In the genomic region with DNA sequence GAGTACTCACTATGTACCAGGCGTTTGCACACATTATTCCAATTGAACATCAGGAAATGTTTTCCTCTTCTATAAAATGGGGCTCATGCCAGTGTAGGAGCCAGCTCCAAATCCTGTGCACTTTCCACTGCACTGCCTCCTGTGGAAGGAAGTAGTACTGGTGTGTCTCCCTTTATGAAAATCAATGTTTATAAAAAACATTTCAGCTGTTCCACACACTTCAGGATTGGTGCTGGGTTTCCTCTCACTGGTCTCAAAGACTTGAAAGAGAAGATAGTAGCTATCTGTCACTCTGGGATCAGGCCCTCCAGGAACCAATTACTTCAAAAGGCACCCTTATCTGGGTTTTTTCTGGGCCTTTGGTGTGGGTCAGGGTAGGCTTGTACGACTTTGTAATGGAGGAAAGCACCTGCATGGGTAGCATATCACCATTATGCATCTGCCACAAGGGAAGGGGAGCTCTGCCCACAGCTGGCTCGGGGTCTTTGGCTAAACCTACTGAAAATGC, we compare ENCODE assay signal across 8 cellular contexts. TPM values are rescaled to one million over a fixed set of nuclear protein-coding genes. Genes with fewer than 3 reads are reported as not detected.
DNase-seq lines count a peak whose midpoint lies in the region; ATAC-seq, FAIRE-seq and TF ChIP-seq lines count a peak whose summit lies in the region.

No MANE protein-coding gene starts in this region.

- no peak overlapping the region for H3K4me2 ChIP-seq in GM12878 (ENCODE audit: control insufficient read depth, insufficient read depth)

- H3K36me3 Mint-ChIP-seq in CD4-positive, CD25-positive, alpha-beta regulatory T cell: peaks cover 51% of the 10 kb centered on the region
- H3K36me3 Mint-ChIP-seq in IgD-negative memory B cell: peaks cover 7% of the 10 kb centered on the region
- peaks cover 40% of the 10 kb centered on the region for H3K36me3 Mint-ChIP-seq in memory B cell

- SMC1A ChIA-PET in GM12878 (lab: Charles Lee; ENCODE audit: uncharacterized antibody, unreplicated experiment): interaction anchor here (0.7 to 1.4 kb wide), 4 partner anchors 21 to 80 kb away, joined by 3 to 4 read pairs (median 4); no protein-coding TSS in a partner anchor

- H3K9ac ChIP-seq in GM12878 (ENCODE audit: control insufficient read depth, insufficient read depth, low read length): no peak overlapping the region

- RAD21 ChIA-PET in GM12878 (lab: Charles Lee; ENCODE audit: unreplicated experiment): interaction anchor here (0.6 kb wide), 1 partner anchor 279 kb away, joined by 4 read pairs; no protein-coding TSS in a partner anchor

- intact Hi-C loops in GM12878 (cut with micrococcal nuclease; ENCODE audit: unreplicated experiment): no loop called here

- WGBS in GM12878 (ENCODE audit: insufficient coverage, insufficient replicate concordance, low lambda C conversion rate, missing lambda C conversion rate): 81% methylated on average over 3 of the region's 3 CpGs

- H3K27ac Mint-ChIP-seq in CD4-positive, CD25-positive, alpha-beta regulatory T cell: peak overlapping the region; percentile 39 to 84 (median 47)
- peak overlapping the region in 2 of 3 donors; percentile 74 to 86 for H3K27ac Mint-ChIP-seq in IgD-negative memory B cell
- no peak overlapping the region for H3K27ac Mint-ChIP-seq in memory B cell

- no TSS peak for BruUV-seq in GM12878 (replicated peaks; lab: Mats Ljungman, UMichigan)

- H3K4me3 ChIP-seq in CD4-positive, CD25-positive, alpha-beta regulatory T cell (ENCODE audit: low read depth, low read length): no peak overlapping the region
- no peak overlapping the region for H3K4me3 ChIP-seq in GM12878

- FAIRE-seq in GM12878 (lab: Jason Lieb, UNC): no peak

- no peaks in the 10 kb centered on the region for H4K20me1 ChIP-seq in GM12878 (ENCODE audit: control insufficient read depth, insufficient read depth)

- in situ Hi-C loops in GM12878 (cut with MboI): no loop called here

- TF ChIP-seq CTCF in GM12878 (IDR thresholded peaks at IDR 0.05 in 2 of 3, conservative IDR thresholded peaks at IDR 0.05 in 1 of 3; ENCODE audit: control insufficient read depth in 2 of 3, extremely low read depth in 1 of 3, insufficient read depth in 1 of 3, low read depth in 3 of 3, low read length in 3 of 3): peak; percentile 5 to 48 (median 43); a peak in 2 of 6 replicates
- TF ChIP-seq CTCF in GM20000 (IDR thresholded peaks at IDR 0.05; ENCODE audit: extremely low read depth, missing control alignments): no peak

- no peak for TF ChIP-seq RAD21 in GM12878 (IDR thresholded peaks at IDR 0.05; ENCODE audit: insufficient read depth, low read depth, low read length)

- no peaks in the 10 kb centered on the region for H3K9me3 Mint-ChIP-seq in CD4-positive, CD25-positive, alpha-beta regulatory T cell
- no peaks in the 10 kb centered on the region for H3K9me3 Mint-ChIP-seq in IgD-negative memory B cell
- H3K9me3 Mint-ChIP-seq in memory B cell: no peaks in the 10 kb centered on the region

- no peaks in the 10 kb centered on the region for H3K4me1 ChIP-seq in CD4-positive, CD25-positive, alpha-beta regulatory T cell (ENCODE audit: control insufficient read depth, insufficient read depth, low read length, poor library complexity, severe bottlenecking)
- H3K4me1 ChIP-seq in GM12878 (ENCODE audit: control insufficient read depth, insufficient read depth, low read length): no peaks in the 10 kb centered on the region

- no peaks in the 10 kb centered on the region for H3K79me2 ChIP-seq in GM12878 (ENCODE audit: control insufficient read depth, insufficient read depth, low read length)

- peaks cover 94% of the 10 kb centered on the region for H3K36me3 ChIP-seq in CD4-positive, CD25-positive, alpha-beta regulatory T cell (ENCODE audit: control insufficient read depth, insufficient read depth, low read length)
- H3K36me3 ChIP-seq in GM12878 (ENCODE audit: control insufficient read depth in 2 of 2, insufficient read depth in 2 of 2, low read length in 1 of 2): peaks cover 22 to 51% of the 10 kb centered on the region in 2 experiments

- peak in 2 of 3 donors; percentile 20 to 23 for DNase-seq in CD4-positive, CD25-positive, alpha-beta regulatory T cell
- DNase-seq in GM12878 (ENCODE audit: low read depth, low spot score): no peak
- no peak for DNase-seq in memory B cell (ENCODE audit: low spot score in 2 of 2)
- DNase-seq in SIG-M5 (lab: John Stamatoyannopoulos, UW): no peak
- no peak for DNase-seq in GM20000 (ENCODE audit: low spot score)
- no peak for DNase-seq in RPMI8226
- no peak for DNase-seq in stimulated activated CD4-positive, alpha-beta T cell treated with anti-CD3 and anti-CD28 coated beads, Interleukin-4, amount 100 ng/mL, for 4 hours

- H3K27ac ChIP-seq in CD4-positive, CD25-positive, alpha-beta regulatory T cell (ENCODE audit: insufficient read depth, low read length, poor library complexity, severe bottlenecking): no peak overlapping the region
- no peak overlapping the region for H3K27ac ChIP-seq in GM12878 (ENCODE audit: control insufficient read depth, insufficient read depth)

- no peak overlapping the region for H2AFZ ChIP-seq in GM12878 (ENCODE audit: control insufficient read depth, low read depth, low read length)

- H3K27me3 ChIP-seq in CD4-positive, CD25-positive, alpha-beta regulatory T cell (ENCODE audit: control insufficient read depth, insufficient read depth, low read length): no peaks in the 10 kb centered on the region
- no peaks in the 10 kb centered on the region for H3K27me3 ChIP-seq in GM12878 (replicated peaks in 1 of 2; ENCODE audit: control insufficient read depth in 2 of 2, insufficient read depth in 2 of 2, low read length in 1 of 2)

- no peak for TF ChIP-seq EP300 in GM12878 (IDR thresholded peaks at IDR 0.05; ENCODE audit: borderline replicate concordance in 1 of 2, control insufficient read depth in 1 of 2, low read depth in 2 of 2, low read length in 2 of 2)

- POLR2A ChIA-PET in GM12878 (lab: Charles Lee): no interaction called here

- TF ChIP-seq POLR2A in GM12878 (IDR thresholded peaks at IDR 0.05; ENCODE audit: low read depth, low read length): no peak

- H3K27me3 Mint-ChIP-seq in CD4-positive, CD25-positive, alpha-beta regulatory T cell: no peaks in the 10 kb centered on the region
- no peaks in the 10 kb centered on the region for H3K27me3 Mint-ChIP-seq in IgD-negative memory B cell
- no peaks in the 10 kb centered on the region for H3K27me3 Mint-ChIP-seq in memory B cell

- H3K4me1 Mint-ChIP-seq in CD4-positive, CD25-positive, alpha-beta regulatory T cell: peaks cover 3 to 21% (median 16%) of the 10 kb centered on the region in 4 donors
- H3K4me1 Mint-ChIP-seq in IgD-negative memory B cell (peaks cover 0 to 10% (median 0%) of the 10 kb centered on the region in 3 donors), memory B cell (no peaks in the 10 kb centered on the region)

- H3K4me3 Mint-ChIP-seq in CD4-positive, CD25-positive, alpha-beta regulatory T cell: no peak overlapping the region
- H3K4me3 Mint-ChIP-seq in IgD-negative memory B cell (no peak overlapping the region), memory B cell (no peak overlapping the region)

- no peaks in the 10 kb centered on the region for H3K9me3 ChIP-seq in CD4-positive, CD25-positive, alpha-beta regulatory T cell (ENCODE audit: control insufficient read depth in 2 of 2, low read length in 2 of 2)
- H3K9me3 ChIP-seq in GM12878 (replicated peaks; ENCODE audit: control insufficient read depth, insufficient read depth, low read length): no peaks in the 10 kb centered on the region

- ATAC-seq in CD4-positive, CD25-positive, alpha-beta regulatory T cell (ENCODE audit: low read depth in 2 of 2): peak; percentile 55 to 60
- peak; percentile 79 for ATAC-seq in GM12878
- peak; percentile 60 for ATAC-seq in memory B cell (ENCODE audit: low read depth)

- CTCF ChIA-PET in GM12878 (lab: Yijun Ruan, JAX): interaction anchor here (1.0 to 1.1 kb wide), 3 partner anchors 9 to 17 kb away, joined by 3 to 5 read pairs (median 3); no protein-coding TSS in a partner anchor

TF ChIP-seq in GM12878, 131 proteins besides CTCF, POLR2A, EP300 and RAD21:
- TF ChIP-seq SUPT20H (IDR thresholded peaks at IDR 0.05; ENCODE audit: borderline replicate concordance, control insufficient read depth, low read depth, low read length) (no peak), RB1 (IDR thresholded peaks at IDR 0.05; ENCODE audit: borderline replicate concordance) (no peak)
TF ChIP-seq in GM12878: peak in this region for 0.

RNA-seq across cellular contexts. Expression of a gene that starts 32.5 kb away (rescaled TPM):
- 56.8 TPM for total RNA-seq in CD4-positive, CD25-positive, alpha-beta regulatory T cell
- polyA plus RNA-seq in CD4-positive, CD25-positive, alpha-beta regulatory T cell: 10 to 100 TPM; 36.8 to 54.7 (median 45.1) TPM
- polyA plus RNA-seq in IgD-negative memory B cell (35.7 TPM), GM12878 (2011; rRNA removed) (23.7 and 32.9 TPM in 2 replicates), GM12878 (2014; fragmentation: Illumina TruSeq; extraction: Trizol) (40.8 and 48.7 TPM in 2 replicates), GM12878 (2014; fragmentation: Nextera tagmentation; extraction: Ambion mirVana) (10 to 100 TPM; 21.3 to 26.0 TPM), GM12878 (2014; rRNA removed) (15.2 and 16.7 TPM in 2 replicates), GM12878 (2016; fragmentation: Nextera tagmentation; extraction: Ambion mirVana) (10 to 100 TPM; 57.4 to 59.9 TPM)
- 35.6 and 36.7 TPM in 2 replicates for total RNA-seq in GM12878 (2013; cell fraction: nucleolus; rRNA removed)
- total RNA-seq in GM12878 (2014; rRNA removed) (16.9 and 21.0 TPM in 2 replicates), GM12878 (2014; rRNA removed; fragmentation: Illumina TruSeq; extraction: Trizol) (24.9 and 25.7 TPM in 2 replicates), GM12878 (2021) (46.7 and 51.1 TPM in 2 replicates)
- 14.7 TPM for polyA plus RNA-seq in GM12878 (2011; ENCODE audit: low read depth)
- 9.2 and 15.0 TPM in 2 replicates for polyA plus RNA-seq in GM12878 (2011; cell fraction: cytosol; rRNA removed)
- 22.0 and 23.5 TPM in 2 replicates for polyA plus RNA-seq in GM12878 (2011; cell fraction: nucleus; rRNA removed)
- polyA plus RNA-seq in GM12878 (2012): 20.5 and 29.2 TPM in 2 replicates
- 12.1 and 15.5 TPM in 2 replicates for polyA minus RNA-seq in GM12878 (2011; rRNA and poly(A)+ RNA removed)
- polyA minus RNA-seq in GM12878 (2011; cell fraction: cytosol; rRNA and poly(A)+ RNA removed): 8.8 and 10.2 TPM in 2 replicates
- polyA minus RNA-seq in GM12878 (2011; cell fraction: nucleus; rRNA and poly(A)+ RNA removed): 16.1 and 26.0 TPM in 2 replicates

Comparison
In these comparisons a context has a peak if more than half of its experiments do, and no peak if none do; other contexts are left out.
1. DNase-seq: peak in CD4-positive, CD25-positive, alpha-beta regulatory T cell (2 of 3); none in GM12878 (single experiment), memory B cell (0 of 2), SIG-M5 (single experiment), GM20000 (single experiment), RPMI8226 (single experiment) and stimulated activated CD4-positive, alpha-beta T cell treated with anti-CD3 and anti-CD28 coated beads, Interleukin-4, amount 100 ng/mL, for 4 hours (0 of 2).
2. Peak in every context shown above with its lines, with median percentiles within 50 percentile points of each other: ATAC-seq.